Comparison of ENCODE assay signal across 8 cellular contexts in genomic region chr16:70430667-70431536, GRCh38. TPM values are rescaled to one million over a fixed set of nuclear protein-coding genes. Genes with fewer than 3 reads are reported as not detected.
DNase-seq lines count a peak whose midpoint lies in the region; ATAC-seq lines count a peak whose summit lies in the region.

No MANE protein-coding gene starts in this region.

- H3K4me1 Mint-ChIP-seq in activated T-helper 2 cell treated with anti-CD3 and anti-CD28 coated beads, Interferon-gamma antibody, Interleukin-2, Interleukin-4, amounts not matched to agents 10 μg/mL and 5 μg/mL and 100 μg/mL, durations not matched to agents 14 hours and 24 hours and 36 hours (ENCODE audit: low read depth), result peaks cover 45% of the 10 kb centered on the region
- H3K4me1 Mint-ChIP-seq in stimulated activated naive B cell treated with anti-CD40 and anti-IgM and Interleukin-4, amounts not matched to agents 10 μg/mL and 1 μg/mL and 100 μg/mL, for 72 hours, result peaks cover 61 to 82% of the 10 kb centered on the region in 2 donors

- peaks cover 28% of the 10 kb centered on the region for H3K36me3 ChIP-seq in NT2/D1 (ENCODE audit: insufficient read depth, insufficient read length, low read length)

- peak overlapping the region; percentile 94 for H3K27ac Mint-ChIP-seq in activated T-helper 2 cell treated with anti-CD3 and anti-CD28 coated beads, Interferon-gamma antibody, Interleukin-2, Interleukin-4, amounts not matched to agents 10 μg/mL and 5 μg/mL and 100 μg/mL, durations not matched to agents 14 hours and 24 hours and 36 hours
- H3K27ac Mint-ChIP-seq in stimulated activated naive B cell treated with anti-CD40 and anti-IgM and Interleukin-4, amounts not matched to agents 10 μg/mL and 1 μg/mL and 100 μg/mL, for 72 hours, result peak overlapping the region; percentile 97

- peaks cover 14% of the 10 kb centered on the region for H3K36me3 Mint-ChIP-seq in activated T-helper 2 cell treated with anti-CD3 and anti-CD28 coated beads, Interferon-gamma antibody, Interleukin-2, Interleukin-4, amounts not matched to agents 10 μg/mL and 5 μg/mL and 100 μg/mL, durations not matched to agents 14 hours and 24 hours and 36 hours (ENCODE audit: low read depth)
- peaks cover 20 to 31% of the 10 kb centered on the region in 2 donors for H3K36me3 Mint-ChIP-seq in stimulated activated naive B cell treated with anti-CD40 and anti-IgM and Interleukin-4, amounts not matched to agents 10 μg/mL and 1 μg/mL and 100 μg/mL, for 72 hours

- H3K4me3 ChIP-seq in NT2/D1 (ENCODE audit: insufficient read length, low read depth), result no peak overlapping the region

- no peaks in the 10 kb centered on the region for H3K9me3 ChIP-seq in NT2/D1 (ENCODE audit: insufficient read depth, low read length)

- no peaks in the 10 kb centered on the region for H3K27me3 ChIP-seq in NT2/D1 (ENCODE audit: insufficient read depth, insufficient read length)

- ATAC-seq in GM18520 (IDR thresholded peaks at IDR 0.05; ENCODE audit: unreplicated experiment), result peak; percentile 41
- peak; percentile 39 for ATAC-seq in HG02763 (IDR thresholded peaks at IDR 0.05; ENCODE audit: unreplicated experiment)
- peak; percentile 74 to 78 for ATAC-seq in stimulated activated naive B cell treated with anti-CD40 and anti-IgM and Interleukin-4, amounts not matched to agents 10 μg/mL and 1 μg/mL and 100 μg/mL, for 72 hours (replicated peaks)

- intact Hi-C loops in activated T-helper 2 cell treated with anti-CD3 and anti-CD28 coated beads, Interferon-gamma antibody, Interleukin-2, Interleukin-4, amounts not matched to agents 10 μg/mL and 5 μg/mL and 100 μg/mL, durations not matched to agents 14 hours and 24 hours and 36 hours (cut with micrococcal nuclease), result loop anchor here (2.0 kb wide), 2 partner anchors 26 to 46 kb away; no protein-coding TSS in a partner anchor

- no peaks in the 10 kb centered on the region for H3K27me3 Mint-ChIP-seq in activated T-helper 2 cell treated with anti-CD3 and anti-CD28 coated beads, Interferon-gamma antibody, Interleukin-2, Interleukin-4, amounts not matched to agents 10 μg/mL and 5 μg/mL and 100 μg/mL, durations not matched to agents 14 hours and 24 hours and 36 hours (ENCODE audit: low read depth)
- H3K27me3 Mint-ChIP-seq in stimulated activated naive B cell treated with anti-CD40 and anti-IgM and Interleukin-4, amounts not matched to agents 10 μg/mL and 1 μg/mL and 100 μg/mL, for 72 hours, result no peaks in the 10 kb centered on the region

- DNase-seq in NT2/D1 (ENCODE audit: low read depth, low spot score) (no peak), iPS-NIHi7 (ENCODE audit: extremely low spot score) (peak; percentile 79), pons (ENCODE audit: low spot score) (no peak), NCI-H2227 treated with DMSO at 0.1 percent for 48 hours (lab: John Stamatoyannopoulos, UW) (no peak)
- peak; percentile 25 for DNase-seq in activated T-helper 2 cell treated with anti-CD3 and anti-CD28 coated beads, Interferon-gamma antibody, Interleukin-2, Interleukin-4, amounts not matched to agents 10 μg/mL and 5 μg/mL and 100 μg/mL, durations not matched to agents 14 hours and 24 hours and 36 hours (ENCODE audit: low spot score)
- DNase-seq in stimulated activated naive B cell treated with anti-CD40 and anti-IgM and Interleukin-4, amounts not matched to agents 10 μg/mL and 1 μg/mL and 100 μg/mL, for 72 hours, result peak; percentile 84

- H3K9me3 Mint-ChIP-seq in activated T-helper 2 cell treated with anti-CD3 and anti-CD28 coated beads, Interferon-gamma antibody, Interleukin-2, Interleukin-4, amounts not matched to agents 10 μg/mL and 5 μg/mL and 100 μg/mL, durations not matched to agents 14 hours and 24 hours and 36 hours, result no peaks in the 10 kb centered on the region
- no peaks in the 10 kb centered on the region for H3K9me3 Mint-ChIP-seq in stimulated activated naive B cell treated with anti-CD40 and anti-IgM and Interleukin-4, amounts not matched to agents 10 μg/mL and 1 μg/mL and 100 μg/mL, for 72 hours

- peak overlapping the region; percentile 19 for H3K4me3 Mint-ChIP-seq in activated T-helper 2 cell treated with anti-CD3 and anti-CD28 coated beads, Interferon-gamma antibody, Interleukin-2, Interleukin-4, amounts not matched to agents 10 μg/mL and 5 μg/mL and 100 μg/mL, durations not matched to agents 14 hours and 24 hours and 36 hours (ENCODE audit: low read depth)
- peak overlapping the region; percentile 71 to 76 for H3K4me3 Mint-ChIP-seq in stimulated activated naive B cell treated with anti-CD40 and anti-IgM and Interleukin-4, amounts not matched to agents 10 μg/mL and 1 μg/mL and 100 μg/mL, for 72 hours

- peaks cover 43% of the 10 kb centered on the region for H3K4me1 ChIP-seq in NT2/D1 (ENCODE audit: insufficient read depth, insufficient read length)

- H3K9ac ChIP-seq in NT2/D1 (ENCODE audit: insufficient read length, low read depth), result peak overlapping the region; percentile 79

RNA-seq across cellular contexts. Expression of gene ST3GAL2, which starts 8.0 kb away (rescaled TPM):
- total RNA-seq in activated T-helper 2 cell treated with anti-CD3 and anti-CD28 coated beads, Interferon-gamma antibody, Interleukin-2, Interleukin-4, amounts not matched to agents 10 μg/mL and 5 μg/mL and 100 μg/mL, durations not matched to agents 14 hours and 24 hours and 36 hours, result 33.0 and 35.1 TPM in 2 replicates

RNA-seq across cellular contexts. Expression of gene FCSK, which starts 23.5 kb away (rescaled TPM):
- 19.7 and 21.9 TPM in 2 replicates for total RNA-seq in activated T-helper 2 cell treated with anti-CD3 and anti-CD28 coated beads, Interferon-gamma antibody, Interleukin-2, Interleukin-4, amounts not matched to agents 10 μg/mL and 5 μg/mL and 100 μg/mL, durations not matched to agents 14 hours and 24 hours and 36 hours

Comparison
In these comparisons a context has a peak if more than half of its experiments do, and no peak if none do; other contexts are left out.
1. DNase-seq: peak in activated T-helper 2 cell treated with anti-CD3 and anti-CD28 coated beads, Interferon-gamma antibody, Interleukin-2, Interleukin-4, amounts not matched to agents 10 μg/mL and 5 μg/mL and 100 μg/mL, durations not matched to agents 14 hours and 24 hours and 36 hours (single experiment), iPS-NIHi7 (single experiment) and stimulated activated naive B cell treated with anti-CD40 and anti-IgM and Interleukin-4, amounts not matched to agents 10 μg/mL and 1 μg/mL and 100 μg/mL, for 72 hours (single experiment); none in NT2/D1 (single experiment), pons (single experiment) and NCI-H2227 treated with DMSO at 0.1 percent for 48 hours (single experiment).
2. Peak in every context shown above with its lines, with median percentiles within 50 percentile points of each other: ATAC-seq.